8 cellular contexts compared by ENCODE assay signal in genomic region chr12:88035271-88035906, GRCh38. TPM values are rescaled to one million over a fixed set of nuclear protein-coding genes. Genes with fewer than 3 reads are reported as not detected.
DNase-seq lines count a peak whose midpoint lies in the region; ATAC-seq lines count a peak whose summit lies in the region.

No MANE protein-coding gene starts in this region.

- H3K27ac Mint-ChIP-seq in IgD-negative memory B cell = peak overlapping the region; percentile 84 to 97 (median 92)

- H3K27ac ChIP-seq in muscle layer of colon (ENCODE audit: low read depth, low read length) = peak overlapping the region; percentile 70

- peak; percentile 100 for ATAC-seq in GM21576 (IDR thresholded peaks at IDR 0.05; ENCODE audit: unreplicated experiment)
- peak; percentile 95 for ATAC-seq in esophagus mucosa

- no peaks in the 10 kb centered on the region for H3K27me3 Mint-ChIP-seq in IgD-negative memory B cell

- no peaks in the 10 kb centered on the region for H3K36me3 Mint-ChIP-seq in IgD-negative memory B cell

- DNase-seq in DMS153 (lab: John Stamatoyannopoulos, UW) (peak; percentile 66), OCI-M1 (lab: John Stamatoyannopoulos, UW) (peak; percentile 88), activated T-cell treated with anti-CD3 and anti-CD28 coated beads for 48 hours (ENCODE audit: low read depth) (peak; percentile 89)
- DNase-seq in stimulated activated CD8-positive, alpha-beta memory T cell treated with anti-CD3 and anti-CD28 coated beads, Interleukin-7, amount 100 ng/mL, for 1 hour (ENCODE audit: low read depth in 2 of 2) = peak; percentile 56 to 73

- peak overlapping the region; percentile 96 to 99 (median 98) for H3K4me3 Mint-ChIP-seq in IgD-negative memory B cell

- H3K4me3 ChIP-seq in muscle layer of colon (ENCODE audit: low read depth in 1 of 2, low read length in 2 of 2) = peak overlapping the region; percentile 83 to 84

- H3K4me1 ChIP-seq in muscle layer of colon (ENCODE audit: insufficient read depth, low read length) = peaks cover 23% of the 10 kb centered on the region

- H3K9ac ChIP-seq in muscle layer of colon (ENCODE audit: low read length) = peak overlapping the region; percentile 88

- H3K4me1 Mint-ChIP-seq in IgD-negative memory B cell = peaks cover 18 to 45% (median 35%) of the 10 kb centered on the region in 3 donors

- peaks cover 0 to 6% (median 4%) of the 10 kb centered on the region in 3 donors for H3K9me3 Mint-ChIP-seq in IgD-negative memory B cell

- no peaks in the 10 kb centered on the region for H3K36me3 ChIP-seq in muscle layer of colon (ENCODE audit: insufficient read depth, low read length)

- H3K27me3 ChIP-seq in muscle layer of colon (ENCODE audit: control insufficient read depth in 1 of 2, insufficient read depth in 2 of 2, low read length in 2 of 2) = no peaks in the 10 kb centered on the region

- no peaks in the 10 kb centered on the region for H3K9me3 ChIP-seq in muscle layer of colon (ENCODE audit: low read length)

RNA-seq across cellular contexts. Expression of gene C12orf50, which starts 6.2 kb away (rescaled TPM):
- polyA plus RNA-seq in IgD-negative memory B cell = not detected
- not detected for total RNA-seq in esophagus mucosa

Comparison
In these comparisons a context has a peak if more than half of its experiments do, and no peak if none do; other contexts are left out.
1. Peak in every context shown above with its lines: DNase-seq, ATAC-seq, H3K4me3 ChIP-seq and H3K27ac ChIP-seq.